Comparison of ENCODE assay signal across 9 cellular contexts in the genomic region with DNA sequence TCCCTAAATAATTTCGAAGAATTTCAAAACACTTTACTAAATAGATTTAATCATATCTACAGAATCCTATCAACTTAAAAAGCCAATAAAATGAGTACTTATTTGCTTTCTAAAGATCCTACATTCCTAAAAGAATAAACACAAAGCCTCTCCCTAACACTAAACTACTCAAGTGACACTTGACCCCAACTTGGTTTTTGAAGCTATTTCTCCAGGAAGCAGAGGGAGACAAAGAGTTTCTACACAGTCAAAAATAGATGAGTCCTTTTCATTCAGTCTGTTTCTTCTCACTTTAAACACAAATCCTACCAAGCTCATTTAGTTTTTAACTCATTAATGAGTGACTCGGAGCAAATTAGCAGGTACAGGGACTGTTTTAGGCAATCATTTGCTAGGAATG. TPM values are rescaled to one million over a fixed set of nuclear protein-coding genes. Genes with fewer than 3 reads are reported as not detected.
DNase-seq lines count a peak whose midpoint lies in the region; ATAC-seq and TF ChIP-seq lines count a peak whose summit lies in the region.
"Had no signal": no experiment of that assay in that cellular context is flagged by ENCODE, and none has a peak within 500 bp of the region (broad histone marks: within the 10 kb centered on the region; RNA-seq: fewer than 3 reads in every experiment).

No MANE protein-coding gene starts in this region.

- H3K27me3 ChIP-seq in lung (ENCODE audit: control insufficient read depth, insufficient read depth), result no peaks in the 10 kb centered on the region
- H3K27me3 ChIP-seq in thyroid gland, result no peaks in the 10 kb centered on the region

- peaks cover 2% of the 10 kb centered on the region for H3K36me3 Mint-ChIP-seq in activated CD8-positive, alpha-beta memory T cell treated with anti-CD3 and anti-CD28 coated beads, Interleukin-2, amount 10 ng/mL, durations not matched to agents 7 days and 5 days
- peaks cover 13% of the 10 kb centered on the region for H3K36me3 Mint-ChIP-seq in activated naive CD8-positive, alpha-beta T cell treated with anti-CD3 and anti-CD28 coated beads, Interleukin-2, amount 50 U/mL, for 24 hours (ENCODE audit: low read depth)

- H3K4me1 Mint-ChIP-seq in activated CD8-positive, alpha-beta memory T cell treated with anti-CD3 and anti-CD28 coated beads, Interleukin-2, amount 10 ng/mL, durations not matched to agents 7 days and 5 days, result peaks cover 38% of the 10 kb centered on the region
- peaks cover 62% of the 10 kb centered on the region for H3K4me1 Mint-ChIP-seq in activated naive CD8-positive, alpha-beta T cell treated with anti-CD3 and anti-CD28 coated beads, Interleukin-2, amount 50 U/mL, for 24 hours

- intact Hi-C loops in thyroid gland (cut with DNase I), result loop anchor here (10.0 kb wide), 1 partner anchor 90 kb away; no protein-coding TSS in a partner anchor

- no peaks in the 10 kb centered on the region for H3K9me3 Mint-ChIP-seq in activated CD8-positive, alpha-beta memory T cell treated with anti-CD3 and anti-CD28 coated beads, Interleukin-2, amount 10 ng/mL, durations not matched to agents 7 days and 5 days (ENCODE audit: low read depth)
- H3K9me3 Mint-ChIP-seq in activated naive CD8-positive, alpha-beta T cell treated with anti-CD3 and anti-CD28 coated beads, Interleukin-2, amount 50 U/mL, for 24 hours, result no peaks in the 10 kb centered on the region

- CTCF ChIA-PET in activated CD8-positive, alpha-beta memory T cell treated with anti-CD3 and anti-CD28 coated beads, Interleukin-2, amount 10 ng/mL, durations not matched to agents 7 days and 5 days (lab: Charles Lee), result interaction anchor here (1.4 to 2.3 kb wide), 4 partner anchors 13 to 133 kb away, joined by 3 to 12 read pairs (median 6); no protein-coding TSS in a partner anchor

- no peaks in the 10 kb centered on the region for H3K9me3 ChIP-seq in lung (ENCODE audit: control insufficient read depth in 2 of 2, insufficient read depth in 1 of 2, low read length in 1 of 2)
- no peaks in the 10 kb centered on the region for H3K9me3 ChIP-seq in thyroid gland

- TF ChIP-seq CTCF in lung (IDR thresholded peaks at IDR 0.05; ENCODE audit: control extremely low read depth, extremely low read depth), result no peak
- TF ChIP-seq CTCF in thyroid gland (IDR thresholded peaks at IDR 0.05), result peak in 2 of 6 experiments; percentile 18 to 34

- H3K27ac Mint-ChIP-seq in activated CD8-positive, alpha-beta memory T cell treated with anti-CD3 and anti-CD28 coated beads, Interleukin-2, amount 10 ng/mL, durations not matched to agents 7 days and 5 days, result peak overlapping the region; percentile 8
- no peak overlapping the region for H3K27ac Mint-ChIP-seq in activated naive CD8-positive, alpha-beta T cell treated with anti-CD3 and anti-CD28 coated beads, Interleukin-2, amount 50 U/mL, for 24 hours

- H3K4me3 ChIP-seq in lung, result no peak overlapping the region
- peak overlapping the region in 2 of 3 donors; percentile 84 to 91 for H3K4me3 ChIP-seq in thyroid gland (replicated peaks in 1 of 3)

- ATAC-seq in activated CD8-positive, alpha-beta memory T cell treated with anti-CD3 and anti-CD28 coated beads, Interleukin-2, amount 10 ng/mL, durations not matched to agents 7 days and 5 days, result no peak
- ATAC-seq in activated naive CD8-positive, alpha-beta T cell treated with anti-CD3 and anti-CD28 coated beads, Interleukin-2, amount 50 U/mL, for 24 hours, result no peak
- ATAC-seq in lung (ENCODE audit: insufficient read depth, low FRiP score) (no peak), GM21447 (IDR thresholded peaks at IDR 0.05; ENCODE audit: unreplicated experiment) (no peak)

- H3K4me3 Mint-ChIP-seq in activated CD8-positive, alpha-beta memory T cell treated with anti-CD3 and anti-CD28 coated beads, Interleukin-2, amount 10 ng/mL, durations not matched to agents 7 days and 5 days, result peak overlapping the region; percentile 48
- H3K4me3 Mint-ChIP-seq in activated naive CD8-positive, alpha-beta T cell treated with anti-CD3 and anti-CD28 coated beads, Interleukin-2, amount 50 U/mL, for 24 hours, result peak overlapping the region; percentile 97

- H3K4me1 ChIP-seq in lung (ENCODE audit: control insufficient read depth in 2 of 2, insufficient read depth in 2 of 2, low read length in 2 of 2) (peaks cover 2 to 6% of the 10 kb centered on the region in 2 donors), thyroid gland (peaks cover 32 to 49% of the 10 kb centered on the region in 2 donors)

- WGBS in lung, 2 donors, result 51 to 72% methylated on average over 2 of the region's 2 CpGs
- WGBS in thyroid gland, 2 donors, result 27 to 42% methylated on average over 2 of the region's 2 CpGs

- peaks cover 6% of the 10 kb centered on the region for H3K27me3 Mint-ChIP-seq in activated CD8-positive, alpha-beta memory T cell treated with anti-CD3 and anti-CD28 coated beads, Interleukin-2, amount 10 ng/mL, durations not matched to agents 7 days and 5 days
- H3K27me3 Mint-ChIP-seq in activated naive CD8-positive, alpha-beta T cell treated with anti-CD3 and anti-CD28 coated beads, Interleukin-2, amount 50 U/mL, for 24 hours, result no peaks in the 10 kb centered on the region

- TF ChIP-seq POLR2A in thyroid gland (IDR thresholded peaks at IDR 0.05), result no peak

- DNase-seq in activated CD8-positive, alpha-beta memory T cell treated with anti-CD3 and anti-CD28 coated beads, Interleukin-2, amount 10 ng/mL, durations not matched to agents 7 days and 5 days, result no peak
- DNase-seq in activated CD8-positive, alpha-beta memory T cell treated with anti-CD3 and anti-CD28 coated beads, Interleukin-2, amount 50 U/mL, for 4 hours, result no peak
- DNase-seq in activated naive CD8-positive, alpha-beta T cell treated with anti-CD3 and anti-CD28 coated beads, Interleukin-2, amount 50 U/mL, for 24 hours, result no peak
- DNase-seq in lung (ENCODE audit: low spot score) (peak; percentile 39), thyroid gland (no peak), occipital lobe (lab: John Stamatoyannopoulos, UW) (no peak), globus pallidus (ENCODE audit: low spot score) (no peak)
- DNase-seq: NCI-H526 had no signal

- H3K36me3 ChIP-seq in lung (ENCODE audit: control insufficient read depth in 2 of 2, insufficient read depth in 2 of 2, low read length in 2 of 2), result no peaks in the 10 kb centered on the region
- H3K36me3 ChIP-seq in thyroid gland, result no peaks in the 10 kb centered on the region

- H3K27ac ChIP-seq in lung (ENCODE audit: low read depth in 1 of 2, low read length in 1 of 2), result no peak overlapping the region
- H3K27ac ChIP-seq in thyroid gland, result peak overlapping the region; percentile 97 to 99 (median 98)

RNA-seq across cellular contexts. Expression of a gene that starts 2.1 kb away (rescaled TPM):
- 10 to 100 TPM; 55.5 to 56.7 TPM for total RNA-seq in activated CD8-positive, alpha-beta memory T cell treated with anti-CD3 and anti-CD28 coated beads, Interleukin-2, amount 10 ng/mL, durations not matched to agents 7 days and 5 days
- total RNA-seq in lung (100 to 1,000 TPM in 1 of 2 donors, 10 to 100 TPM in 1; 53.1 to 171 TPM), thyroid gland (100 to 1,000 TPM; 126 to 267 (median 146) TPM), occipital lobe (144 TPM)
- polyA plus RNA-seq in lung, result 10 to 100 TPM; 23.4 to 27.3 TPM

Comparison
In these comparisons a context has a peak if more than half of its experiments do, and no peak if none do; other contexts are left out.
1. H3K27ac ChIP-seq: peak in thyroid gland (3 of 3); none in lung (0 of 2).